Comparison of ENCODE assay signal across 1 cellular context in genomic region chr19:1904385-1905070, GRCh38.
TF ChIP-seq lines count a peak whose summit lies in the region.

No MANE protein-coding gene starts in this region.

TF ChIP-seq in HCT116, 20 proteins besides CTCF, POLR2A, EP300 and RAD21:
- TF ChIP-seq REST (IDR thresholded peaks at IDR 0.05; ENCODE audit: low read depth), result no peak
- TF ChIP-seq SRF (IDR thresholded peaks at IDR 0.05; ENCODE audit: low read depth), result no peak
- no peak for TF ChIP-seq ATF3 (IDR thresholded peaks at IDR 0.05)
- no peak for TF ChIP-seq CEBPB (IDR thresholded peaks at IDR 0.05; ENCODE audit: low read depth)
- TF ChIP-seq ZNF274 (IDR thresholded peaks at IDR 0.05; ENCODE audit: low read depth, low read length), result no peak
- no peak for TF ChIP-seq SP1 (IDR thresholded peaks at IDR 0.05; ENCODE audit: low read depth)
- TF ChIP-seq ELF1 (IDR thresholded peaks at IDR 0.05; ENCODE audit: borderline replicate concordance, low read depth), result no peak
- TF ChIP-seq EZH2 (IDR thresholded peaks at IDR 0.05), result no peak
- TF ChIP-seq SIN3A (IDR thresholded peaks at IDR 0.05; ENCODE audit: low read depth), result no peak
- TF ChIP-seq POLR2AphosphoS5 (IDR thresholded peaks at IDR 0.05; ENCODE audit: low read depth, low read length), result no peak
- no peak for TF ChIP-seq FOSL1 (IDR thresholded peaks at IDR 0.05; ENCODE audit: low read depth)
- TF ChIP-seq JUND (IDR thresholded peaks at IDR 0.05), result no peak
- TF ChIP-seq ZFX (IDR thresholded peaks at IDR 0.05), result no peak
- no peak for TF ChIP-seq ZBTB33 (IDR thresholded peaks at IDR 0.05; ENCODE audit: extremely low read depth, insufficient replicate concordance, low read length)
- no peak for TF ChIP-seq TCF7L2 (IDR thresholded peaks at IDR 0.05; ENCODE audit: borderline replicate concordance, extremely low read depth, insufficient read depth, insufficient read length)
- TF ChIP-seq YY1 (IDR thresholded peaks at IDR 0.05; ENCODE audit: extremely low read depth, insufficient replicate concordance, low read depth, low read length), result no peak
